Comparison of ENCODE assay signal across 8 cellular contexts in genomic region chr6:63351995-63352586, GRCh38. TPM values are rescaled to one million over a fixed set of nuclear protein-coding genes. Genes with fewer than 3 reads are reported as not detected.
DNase-seq lines count a peak whose midpoint lies in the region; ATAC-seq, FAIRE-seq and TF ChIP-seq lines count a peak whose summit lies in the region.

No MANE protein-coding gene starts in this region.

- H3K9ac ChIP-seq in kidney (ENCODE audit: low read length in 2 of 2) = no peak overlapping the region

- H3K4me1 ChIP-seq in Caco-2 (peaks cover 43% of the 10 kb centered on the region), kidney (ENCODE audit: control insufficient read depth in 1 of 2, insufficient read depth in 1 of 2, low read depth in 1 of 2, low read length in 2 of 2) (peaks cover 0 to 3% of the 10 kb centered on the region in 2 donors)

- CTCF ChIA-PET in Caco-2 (lab: Charles Lee) (interaction anchor here (1.2 to 2.6 kb wide), 7 partner anchors 39 to 450 kb away, joined by 3 to 28 read pairs (median 7); no protein-coding TSS in a partner anchor), WTC11 (lab: Charles Lee) (interaction anchor here (0.9 to 2.2 kb wide), 7 partner anchors 124 to 465 kb away, joined by 4 to 8 read pairs (median 4); partner anchors contain the start of gene PHF3)
- CTCF ChIA-PET in activated CD4-positive, alpha-beta T cell treated with anti-CD3 and anti-CD28 coated beads for 36 hours (lab: Charles Lee) = interaction anchor here (1.3 kb wide), 1 partner anchor 412 kb away, joined by 10 read pairs; no protein-coding TSS in a partner anchor

- H3K9me3 ChIP-seq in Caco-2 = no peaks in the 10 kb centered on the region
- H3K9me3 ChIP-seq in T-helper 17 cell (ENCODE audit: control insufficient read depth, low read length, poor library complexity, severe bottlenecking) = no peaks in the 10 kb centered on the region
- no peaks in the 10 kb centered on the region for H3K9me3 ChIP-seq in kidney (ENCODE audit: control insufficient read depth in 1 of 2, low read length in 2 of 2)

- H3K27ac ChIP-seq in kidney (ENCODE audit: low read depth in 2 of 2, low read length in 2 of 2) = no peak overlapping the region

- DNase-seq in Caco-2 (no peak), T-helper 17 cell (no peak), kidney (no peak), islet precursor cell (no peak), WTC11 (ENCODE audit: low spot score) (no peak)
- no peak for DNase-seq in activated CD4-positive, alpha-beta T cell treated with anti-CD3 and anti-CD28 coated beads for 36 hours

- peak; percentile 30 for ATAC-seq in GM19023 (IDR thresholded peaks at IDR 0.05; ENCODE audit: unreplicated experiment)
- ATAC-seq in HG03139 (IDR thresholded peaks at IDR 0.05; ENCODE audit: unreplicated experiment) = peak; percentile 30
- no peak for ATAC-seq in T-helper 17 cell
- no peak for ATAC-seq in WTC11
- no peak for ATAC-seq in activated CD4-positive, alpha-beta T cell treated with anti-CD3 and anti-CD28 coated beads for 36 hours

- H3K27me3 ChIP-seq in Caco-2 (replicated peaks; ENCODE audit: control insufficient read depth, insufficient read depth, low read length) = no peaks in the 10 kb centered on the region

- H3K27me3 Mint-ChIP-seq in Caco-2 (ENCODE audit: insufficient read depth, unreplicated experiment) (no peaks in the 10 kb centered on the region), T-helper 17 cell (peaks cover 44% of the 10 kb centered on the region), WTC11 (ENCODE audit: low read depth) (no peaks in the 10 kb centered on the region)
- peaks cover 14% of the 10 kb centered on the region for H3K27me3 Mint-ChIP-seq in activated CD4-positive, alpha-beta T cell treated with anti-CD3 and anti-CD28 coated beads for 36 hours

- H3K36me3 ChIP-seq in Caco-2 (ENCODE audit: control insufficient read depth, insufficient read depth, low read length) (no peaks in the 10 kb centered on the region), kidney (ENCODE audit: control insufficient read depth in 1 of 2, insufficient read depth in 2 of 2, low read length in 2 of 2) (no peaks in the 10 kb centered on the region)

- H3K36me3 Mint-ChIP-seq in Caco-2 (ENCODE audit: insufficient read depth, unreplicated experiment) (peaks cover 19% of the 10 kb centered on the region), T-helper 17 cell (ENCODE audit: low read depth) (no peaks in the 10 kb centered on the region), WTC11 (0 out of 2 replicates have a peak, but pooled peaks cover 5% of the 10 kb centered on the region)
- no peaks in the 10 kb centered on the region for H3K36me3 Mint-ChIP-seq in activated CD4-positive, alpha-beta T cell treated with anti-CD3 and anti-CD28 coated beads for 36 hours (ENCODE audit: low read depth)

- H3K27ac Mint-ChIP-seq in Caco-2 (ENCODE audit: unreplicated experiment) = no peak overlapping the region
- H3K27ac Mint-ChIP-seq in T-helper 17 cell = peak overlapping the region; percentile 29
- no peak overlapping the region for H3K27ac Mint-ChIP-seq in WTC11
- H3K27ac Mint-ChIP-seq in activated CD4-positive, alpha-beta T cell treated with anti-CD3 and anti-CD28 coated beads for 36 hours = no peak overlapping the region

- BruUV-seq in Caco-2 (replicated peaks; lab: Mats Ljungman, UMichigan) = no TSS peak

- TF ChIP-seq CTCF in Caco-2 (IDR thresholded peaks at IDR 0.05; ENCODE audit: insufficient read depth in 1 of 2, low read depth in 1 of 2, low read length in 1 of 2, severe bottlenecking in 1 of 2, unreplicated experiment in 1 of 2) (peak; percentile 16 to 20), kidney (IDR thresholded peaks at IDR 0.05; ENCODE audit: borderline replicate concordance, extremely low read depth, insufficient read depth) (peak; percentile 42), WTC11 (IDR thresholded peaks at IDR 0.05) (no peak)

- H3K4me3 ChIP-seq in Caco-2 (ENCODE audit: low read depth, low read length) (no peak overlapping the region), kidney (ENCODE audit: low read length in 2 of 2) (no peak overlapping the region)

- POLR2A ChIA-PET in Caco-2 (lab: Charles Lee) (interaction anchor here (1.5 kb wide), 1 partner anchor 90 kb away, joined by 11 read pairs; no protein-coding TSS in a partner anchor), WTC11 (lab: Charles Lee) (no interaction called here)
- POLR2A ChIA-PET in activated CD4-positive, alpha-beta T cell treated with anti-CD3 and anti-CD28 coated beads for 36 hours (lab: Charles Lee) = no interaction called here

- peak; percentile 95 for FAIRE-seq in kidney (lab: Jason Lieb, UNC)

- H3K9me3 Mint-ChIP-seq in Caco-2 (ENCODE audit: unreplicated experiment) (no peaks in the 10 kb centered on the region), WTC11 (peaks cover 22% of the 10 kb centered on the region)
- H3K9me3 Mint-ChIP-seq in activated CD4-positive, alpha-beta T cell treated with anti-CD3 and anti-CD28 coated beads for 36 hours (ENCODE audit: low read depth) = no peaks in the 10 kb centered on the region

- H3K4me1 Mint-ChIP-seq in Caco-2 (ENCODE audit: low read depth, unreplicated experiment) (peaks cover 37% of the 10 kb centered on the region), T-helper 17 cell (peaks cover 7% of the 10 kb centered on the region), WTC11 (peaks cover 5% of the 10 kb centered on the region; the same call in 1 of the 2 replicates)
- H3K4me1 Mint-ChIP-seq in activated CD4-positive, alpha-beta T cell treated with anti-CD3 and anti-CD28 coated beads for 36 hours = peaks cover 6% of the 10 kb centered on the region

- intact Hi-C loops in Caco-2 (cut with micrococcal nuclease; ENCODE audit: unreplicated experiment) = loop anchor here (2.0 to 5.0 kb wide), 2 partner anchors 160 to 449 kb away; no protein-coding TSS in a partner anchor
- intact Hi-C loops in kidney (cut with DNase I) = no loop called here
- intact Hi-C loops in activated CD4-positive, alpha-beta T cell treated with anti-CD3 and anti-CD28 coated beads for 36 hours (cut with DNase I, micrococcal nuclease) = loop anchor here (1.0 to 2.0 kb wide), 3 partner anchors 221 to 413 kb away; no protein-coding TSS in a partner anchor

- H3K4me3 Mint-ChIP-seq in Caco-2 (ENCODE audit: unreplicated experiment) (no peak overlapping the region), T-helper 17 cell (peak overlapping the region; percentile 52), WTC11 (no peak overlapping the region)
- no peak overlapping the region for H3K4me3 Mint-ChIP-seq in activated CD4-positive, alpha-beta T cell treated with anti-CD3 and anti-CD28 coated beads for 36 hours

TF ChIP-seq in WTC11, 78 proteins besides CTCF, POLR2A, EP300 and RAD21 (continues in another document):
- TF ChIP-seq E2F5 (CRISPR knock-in tag; IDR thresholded peaks at IDR 0.05) (no peak), ARID4B (CRISPR knock-in tag; IDR thresholded peaks at IDR 0.05; ENCODE audit: borderline replicate concordance) (no peak), ESRRA (CRISPR knock-in tag; IDR thresholded peaks at IDR 0.05; ENCODE audit: borderline replicate concordance) (no peak), ZMAT4 (CRISPR knock-in tag; IDR thresholded peaks at IDR 0.05) (no peak), ATF3 (CRISPR knock-in tag; conservative IDR thresholded peaks at IDR 0.05) (no peak), SOX15 (CRISPR knock-in tag; IDR thresholded peaks at IDR 0.05) (no peak)

RNA-seq across cellular contexts. Expression of gene LGSN, which starts 32.3 kb away (rescaled TPM):
- total RNA-seq in Caco-2 (2022) (10.8 and 13.2 TPM in 2 replicates), T-helper 17 cell (not detected), kidney (0.19 TPM), WTC11 (2021) (0.11 to 0.35 TPM (median 0.18 TPM) in 3 replicates)
- polyA plus RNA-seq in kidney (ENCODE audit: insufficient read depth, low read depth, low replicate concordance) = 0.26 TPM
- total RNA-seq in activated CD4-positive, alpha-beta T cell treated with anti-CD3 and anti-CD28 coated beads for 36 hours = not detected

Comparison
In these comparisons a context has a peak if more than half of its experiments do, and no peak if none do; other contexts are left out.
1. ATAC-seq: peak in GM19023 (single experiment) and HG03139 (single experiment); none in T-helper 17 cell (single experiment), WTC11 (single experiment) and activated CD4-positive, alpha-beta T cell treated with anti-CD3 and anti-CD28 coated beads for 36 hours (single experiment).